Comparison of ENCODE assay signal across 8 cellular contexts in the genomic region with DNA sequence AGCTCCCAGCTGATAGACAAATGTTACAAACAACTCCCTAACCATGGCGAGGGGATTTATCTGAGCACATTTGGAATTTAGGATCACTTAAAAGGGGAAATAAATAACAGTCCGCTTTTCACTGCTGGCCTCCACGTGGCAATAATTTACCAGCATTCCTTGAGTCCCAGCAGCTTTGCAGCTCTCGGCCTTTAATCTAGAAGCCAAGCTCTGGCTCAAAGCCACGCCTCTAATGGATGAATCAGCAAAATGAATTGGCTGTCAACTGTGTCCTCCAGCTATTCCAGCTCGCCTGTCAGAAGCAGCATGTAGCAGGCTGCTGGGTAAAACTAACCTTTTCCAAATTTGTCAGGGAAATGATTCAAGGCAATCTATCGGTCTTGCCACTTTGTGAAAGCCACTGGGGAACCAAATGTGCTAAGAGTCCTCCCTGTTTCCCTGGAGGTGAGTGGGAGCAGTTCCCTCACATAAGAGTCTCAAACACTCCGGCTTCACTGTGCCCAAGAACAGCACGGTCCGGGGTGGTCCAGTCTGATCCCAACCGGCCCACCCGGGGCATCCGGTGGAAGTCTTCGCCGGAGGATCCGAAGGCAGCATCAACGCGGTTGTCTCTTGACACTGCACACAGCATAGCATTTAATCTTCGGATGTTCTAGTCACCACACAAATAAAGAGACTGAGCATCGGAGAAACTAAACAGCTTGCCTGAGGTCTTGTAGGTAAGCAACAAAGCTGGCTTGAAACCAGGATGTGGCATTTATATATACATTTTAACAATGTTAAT.
A peak's percentile ranks its signal among the peaks of the same experiment; 100 is the strongest.
DNase-seq lines count a peak whose midpoint lies in the region; ATAC-seq and TF ChIP-seq lines count a peak whose summit lies in the region.
"Had no signal": no experiment of that assay in that cellular context is flagged by ENCODE, and none has a peak within 500 bp of the region (broad histone marks: within the 10 kb centered on the region; RNA-seq: fewer than 3 reads in every experiment).

No MANE protein-coding gene starts in this region.

- CTCF ChIA-PET in activated naive CD4-positive, alpha-beta T cell treated with anti-CD3 and anti-CD28 coated beads, Interleukin-2, amount 10 ng/mL, durations not matched to agents 7 days and 5 days (lab: Charles Lee) = no interaction called here

- no peak for TF ChIP-seq CTCF in esophagus muscularis mucosa (IDR thresholded peaks at IDR 0.05)

- no peak for TF ChIP-seq POLR2A in esophagus muscularis mucosa (IDR thresholded peaks at IDR 0.05; ENCODE audit: low read depth)

- no peaks in the 10 kb centered on the region for H3K27me3 ChIP-seq in esophagus muscularis mucosa

- peak overlapping the region; percentile 71 to 82 (median 73) for H3K27ac ChIP-seq in esophagus muscularis mucosa (replicated peaks in 1 of 4)

- no peak for TF ChIP-seq EP300 in esophagus muscularis mucosa (IDR thresholded peaks at IDR 0.05)

- H3K36me3 ChIP-seq in esophagus muscularis mucosa = peaks cover 0 to 15% (median 10%) of the 10 kb centered on the region in 4 donors

- no peaks in the 10 kb centered on the region for H3K9me3 ChIP-seq in esophagus muscularis mucosa

- H3K27ac Mint-ChIP-seq in activated naive CD4-positive, alpha-beta T cell treated with anti-CD3 and anti-CD28 coated beads, Interleukin-2, amount 10 ng/mL, durations not matched to agents 7 days and 5 days = no peak overlapping the region
- no peak overlapping the region for H3K27ac Mint-ChIP-seq in activated T-helper 2 cell treated with anti-CD3 and anti-CD28 coated beads, Interferon-gamma antibody, Interleukin-2, Interleukin-4, amounts not matched to agents 10 μg/mL and 5 μg/mL and 100 μg/mL, durations not matched to agents 14 hours and 24 hours and 36 hours
- H3K27ac Mint-ChIP-seq: activated B cell treated with CpG ODN at 0.5 μM for 24 hours had no signal

- peaks cover 27 to 38% (median 28%) of the 10 kb centered on the region in 4 donors for H3K4me1 ChIP-seq in esophagus muscularis mucosa

- intact Hi-C loops in esophagus muscularis mucosa (cut with DNase I) = no loop called here
- intact Hi-C loops in activated T-helper 2 cell treated with anti-CD3 and anti-CD28 coated beads, Interferon-gamma antibody, Interleukin-2, Interleukin-4, amounts not matched to agents 10 μg/mL and 5 μg/mL and 100 μg/mL, durations not matched to agents 14 hours and 24 hours and 36 hours (cut with micrococcal nuclease) = no loop called here

- 11% methylated on average over 12 of the region's 20 CpGs for WGBS in esophagus muscularis mucosa

- no peaks in the 10 kb centered on the region for H3K9me3 Mint-ChIP-seq in activated naive CD4-positive, alpha-beta T cell treated with anti-CD3 and anti-CD28 coated beads, Interleukin-2, amount 10 ng/mL, durations not matched to agents 7 days and 5 days
- no peaks in the 10 kb centered on the region for H3K9me3 Mint-ChIP-seq in activated T-helper 2 cell treated with anti-CD3 and anti-CD28 coated beads, Interferon-gamma antibody, Interleukin-2, Interleukin-4, amounts not matched to agents 10 μg/mL and 5 μg/mL and 100 μg/mL, durations not matched to agents 14 hours and 24 hours and 36 hours
- H3K9me3 Mint-ChIP-seq: activated B cell treated with CpG ODN at 0.5 μM for 24 hours had no signal

- DNase-seq in HS-27A (ENCODE audit: low read depth) (peak; percentile 81), SK-N-DZ (ENCODE audit: low spot score) (peak; percentile 62), esophagus muscularis mucosa (ENCODE audit: extremely low spot score) (peak; percentile 97), mucosa of gallbladder (ENCODE audit: low spot score) (peak; percentile 91)
- DNase-seq in activated naive CD4-positive, alpha-beta T cell treated with anti-CD3 and anti-CD28 coated beads, Interleukin-2, amount 10 ng/mL, durations not matched to agents 7 days and 5 days = no peak
- no peak for DNase-seq in activated T-helper 2 cell treated with anti-CD3 and anti-CD28 coated beads, Interferon-gamma antibody, Interleukin-2, Interleukin-4, amounts not matched to agents 10 μg/mL and 5 μg/mL and 100 μg/mL, durations not matched to agents 14 hours and 24 hours and 36 hours (ENCODE audit: low spot score)
- DNase-seq: activated B cell treated with CpG ODN at 0.5 μM for 24 hours had no signal

- H3K27me3 Mint-ChIP-seq in activated naive CD4-positive, alpha-beta T cell treated with anti-CD3 and anti-CD28 coated beads, Interleukin-2, amount 10 ng/mL, durations not matched to agents 7 days and 5 days = no peaks in the 10 kb centered on the region
- H3K27me3 Mint-ChIP-seq in activated T-helper 2 cell treated with anti-CD3 and anti-CD28 coated beads, Interferon-gamma antibody, Interleukin-2, Interleukin-4, amounts not matched to agents 10 μg/mL and 5 μg/mL and 100 μg/mL, durations not matched to agents 14 hours and 24 hours and 36 hours (ENCODE audit: low read depth) = no peaks in the 10 kb centered on the region
- H3K27me3 Mint-ChIP-seq: activated B cell treated with CpG ODN at 0.5 μM for 24 hours had no signal

- peak overlapping the region; percentile 35 to 52 (median 48) for H3K4me3 ChIP-seq in esophagus muscularis mucosa

- peaks cover 12% of the 10 kb centered on the region for H3K4me1 Mint-ChIP-seq in activated naive CD4-positive, alpha-beta T cell treated with anti-CD3 and anti-CD28 coated beads, Interleukin-2, amount 10 ng/mL, durations not matched to agents 7 days and 5 days
- H3K4me1 Mint-ChIP-seq in activated T-helper 2 cell treated with anti-CD3 and anti-CD28 coated beads, Interferon-gamma antibody, Interleukin-2, Interleukin-4, amounts not matched to agents 10 μg/mL and 5 μg/mL and 100 μg/mL, durations not matched to agents 14 hours and 24 hours and 36 hours (ENCODE audit: low read depth) = peaks cover 7% of the 10 kb centered on the region

- no peak overlapping the region for H3K4me3 Mint-ChIP-seq in activated naive CD4-positive, alpha-beta T cell treated with anti-CD3 and anti-CD28 coated beads, Interleukin-2, amount 10 ng/mL, durations not matched to agents 7 days and 5 days
- no peak overlapping the region for H3K4me3 Mint-ChIP-seq in activated T-helper 2 cell treated with anti-CD3 and anti-CD28 coated beads, Interferon-gamma antibody, Interleukin-2, Interleukin-4, amounts not matched to agents 10 μg/mL and 5 μg/mL and 100 μg/mL, durations not matched to agents 14 hours and 24 hours and 36 hours (ENCODE audit: low read depth)
- H3K4me3 Mint-ChIP-seq: activated B cell treated with CpG ODN at 0.5 μM for 24 hours had no signal

- peaks cover 11% of the 10 kb centered on the region for H3K36me3 Mint-ChIP-seq in activated naive CD4-positive, alpha-beta T cell treated with anti-CD3 and anti-CD28 coated beads, Interleukin-2, amount 10 ng/mL, durations not matched to agents 7 days and 5 days
- H3K36me3 Mint-ChIP-seq in activated T-helper 2 cell treated with anti-CD3 and anti-CD28 coated beads, Interferon-gamma antibody, Interleukin-2, Interleukin-4, amounts not matched to agents 10 μg/mL and 5 μg/mL and 100 μg/mL, durations not matched to agents 14 hours and 24 hours and 36 hours (ENCODE audit: low read depth) = peaks cover 10% of the 10 kb centered on the region

- ATAC-seq in GM19035 (IDR thresholded peaks at IDR 0.05; ENCODE audit: unreplicated experiment) = no peak

Comparison
In these comparisons a context has a peak if more than half of its experiments do, and no peak if none do; other contexts are left out.
1. DNase-seq: peak in HS-27A (single experiment), SK-N-DZ (single experiment), esophagus muscularis mucosa (single experiment) and mucosa of gallbladder (single experiment); none in activated naive CD4-positive, alpha-beta T cell treated with anti-CD3 and anti-CD28 coated beads, Interleukin-2, amount 10 ng/mL, durations not matched to agents 7 days and 5 days (single experiment) and activated T-helper 2 cell treated with anti-CD3 and anti-CD28 coated beads, Interferon-gamma antibody, Interleukin-2, Interleukin-4, amounts not matched to agents 10 μg/mL and 5 μg/mL and 100 μg/mL, durations not matched to agents 14 hours and 24 hours and 36 hours (single experiment).